In the genomic region with DNA sequence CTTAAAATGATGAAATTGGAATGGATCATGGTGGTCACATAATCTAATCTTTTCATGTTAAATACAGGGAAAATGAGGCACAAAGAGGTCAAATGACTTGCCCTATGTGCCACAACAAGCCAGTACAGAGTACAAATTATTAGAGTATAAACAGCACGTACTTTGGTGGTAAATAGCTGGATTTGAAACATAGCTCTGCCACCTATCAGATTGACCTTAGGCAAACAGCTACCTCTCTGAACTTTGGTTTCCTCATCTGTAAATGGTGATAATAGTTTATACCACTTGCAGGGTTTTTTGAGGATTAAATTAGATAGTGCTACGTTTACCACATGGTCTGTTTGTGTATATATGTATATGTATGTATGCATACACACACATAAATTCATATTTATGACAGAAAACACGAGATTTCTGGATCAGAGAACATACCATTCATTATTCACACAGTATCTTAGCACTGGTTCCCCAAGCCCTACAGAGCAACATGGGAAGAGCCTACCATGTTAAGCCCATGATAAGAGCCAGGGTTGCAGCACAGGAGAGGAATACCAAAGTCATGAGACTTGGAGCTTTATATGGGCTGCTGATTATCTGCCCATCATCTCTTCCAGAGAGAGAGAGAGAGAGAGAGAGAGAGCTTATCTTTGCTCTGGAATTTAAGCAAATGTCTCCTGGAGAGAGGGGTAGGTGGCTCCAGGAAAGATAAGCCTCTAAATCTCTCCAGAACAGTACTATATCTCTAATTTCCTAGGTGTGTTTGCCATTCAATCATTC, we compare ENCODE assay signal across 15 cellular contexts.
"Had no signal": no experiment of that assay in that cellular context is flagged by ENCODE, and none has a peak within 500 bp of the region (broad histone marks: within the 10 kb centered on the region; RNA-seq: fewer than 3 reads in every experiment).

No MANE protein-coding gene starts in this region.

- H3K9me3 Mint-ChIP-seq: activated naive CD4-positive, alpha-beta T cell treated with anti-CD3 and anti-CD28 coated beads, Interleukin-2, amount 50 U/mL, for 72 hours; stimulated activated effector memory CD8-positive, alpha-beta T cell treated with anti-CD3 and anti-CD28 coated beads, Interleukin-12 subunit alpha, Interleukin-12 subunit beta, amount 100 ng/mL, for 72 hours had no signal

- H3K4me1 ChIP-seq: gastrocnemius medialis, tibial artery, vagina had no signal

- H3K27ac Mint-ChIP-seq: activated naive CD4-positive, alpha-beta T cell treated with anti-CD3 and anti-CD28 coated beads, Interleukin-2, amount 50 U/mL, for 72 hours; mesothelial cell of epicardium; stimulated activated effector memory CD8-positive, alpha-beta T cell treated with anti-CD3 and anti-CD28 coated beads, Interleukin-12 subunit alpha, Interleukin-12 subunit beta, amount 100 ng/mL, for 72 hours had no signal

- H3K27ac ChIP-seq: gastrocnemius medialis, heart right ventricle, parathyroid adenoma, tibial artery, vagina had no signal

- H3K36me3 Mint-ChIP-seq: activated naive CD4-positive, alpha-beta T cell treated with anti-CD3 and anti-CD28 coated beads, Interleukin-2, amount 50 U/mL, for 72 hours; mesothelial cell of epicardium; stimulated activated effector memory CD8-positive, alpha-beta T cell treated with anti-CD3 and anti-CD28 coated beads, Interleukin-12 subunit alpha, Interleukin-12 subunit beta, amount 100 ng/mL, for 72 hours had no signal

- H3K79me2 ChIP-seq: parathyroid adenoma had no signal

- H3K4me3 Mint-ChIP-seq: mesothelial cell of epicardium; stimulated activated effector memory CD8-positive, alpha-beta T cell treated with anti-CD3 and anti-CD28 coated beads, Interleukin-12 subunit alpha, Interleukin-12 subunit beta, amount 100 ng/mL, for 72 hours had no signal

- H3K36me3 ChIP-seq: gastrocnemius medialis, heart right ventricle, tibial artery, vagina had no signal

- DNase-seq: activated CD4-positive, alpha-beta T cell treated with anti-CD3 and anti-CD28 coated beads, Interleukin-2, amount 50 U/mL, for 4 hours; activated T-cell treated with anti-CD3 and anti-CD28 coated beads, Interleukin-2, amount 50 U/mL, for 1 hour; amygdala; gastrocnemius medialis; heart right ventricle; kidney; left ventricle myocardium superior; small intestine; tibial artery had no signal

- H2AFZ ChIP-seq: parathyroid adenoma had no signal

- H3K9me3 ChIP-seq: gastrocnemius medialis, heart right ventricle, tibial artery, vagina had no signal

- H3K4me3 ChIP-seq: gastrocnemius medialis, heart right ventricle, tibial artery, vagina had no signal

- H3K9ac ChIP-seq: parathyroid adenoma had no signal

- H3K27me3 ChIP-seq: gastrocnemius medialis, heart right ventricle, tibial artery, vagina had no signal

- ATAC-seq: activated CD4-positive, CD25-positive, alpha-beta regulatory T cell treated with anti-CD3 and anti-CD28 coated beads, Interleukin-2, amount 50 U/mL, for 24 hours; activated naive CD4-positive, alpha-beta T cell treated with anti-CD3 and anti-CD28 coated beads, Interleukin-2, amount 50 U/mL, for 72 hours; heart right ventricle; left ventricle myocardium superior; stimulated activated effector memory CD8-positive, alpha-beta T cell treated with anti-CD3 and anti-CD28 coated beads, Interleukin-12 subunit alpha, Interleukin-12 subunit beta, amount 100 ng/mL, for 72 hours had no signal

- H3K4me1 Mint-ChIP-seq: stimulated activated effector memory CD8-positive, alpha-beta T cell treated with anti-CD3 and anti-CD28 coated beads, Interleukin-12 subunit alpha, Interleukin-12 subunit beta, amount 100 ng/mL, for 72 hours had no signal
